12 cellular contexts compared by ENCODE assay signal in the genomic region with DNA sequence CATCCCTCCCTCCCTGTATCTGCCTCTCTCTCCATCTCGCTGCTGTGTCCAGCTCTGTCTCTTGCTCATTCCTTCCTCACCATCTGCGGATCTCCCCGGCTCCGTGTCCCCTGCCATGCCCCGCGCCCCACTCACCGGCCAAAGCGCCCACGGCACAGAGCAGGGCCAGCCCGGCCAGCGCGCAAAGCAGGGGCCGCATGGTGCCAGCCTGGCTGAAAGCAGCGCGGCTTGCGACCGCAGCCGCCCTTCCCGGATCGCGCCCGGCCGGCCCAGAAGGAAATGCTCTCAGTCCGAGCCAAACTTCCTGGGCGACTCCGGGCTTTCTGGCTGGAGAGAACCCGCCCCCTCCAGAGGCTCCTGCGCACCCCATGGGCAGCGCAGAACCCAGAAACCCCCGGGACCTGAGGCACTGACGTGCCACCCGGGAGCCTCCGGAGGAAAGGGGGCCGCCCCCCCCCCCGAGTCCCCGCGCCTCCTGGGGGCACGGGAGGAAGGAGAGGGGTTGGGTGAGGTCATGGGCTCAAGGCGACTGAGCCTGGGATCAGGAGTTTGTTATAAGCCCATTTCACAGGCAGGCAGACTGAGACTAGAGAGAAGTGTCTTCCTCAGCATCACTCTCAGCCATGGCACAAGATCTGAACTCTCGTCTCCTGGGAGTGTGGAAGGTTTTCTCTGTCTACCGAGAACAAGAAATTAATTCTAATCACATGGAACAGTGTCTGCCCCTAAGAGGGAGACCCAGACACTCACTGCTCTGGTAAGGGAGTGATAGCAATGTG. TPM values are rescaled to one million over a fixed set of nuclear protein-coding genes. Genes with fewer than 3 reads are reported as not detected.
DNase-seq lines count a peak whose midpoint lies in the region; ATAC-seq and TF ChIP-seq lines count a peak whose summit lies in the region.
"Had no signal": no experiment of that assay in that cellular context is flagged by ENCODE, and none has a peak within 500 bp of the region (broad histone marks: within the 10 kb centered on the region; RNA-seq: fewer than 3 reads in every experiment).

No MANE protein-coding gene starts in this region.

- H3K4me3 ChIP-seq in GM23248 (peak overlapping the region; percentile 54; the same call in 1 of the 2 replicates), endodermal cell (ENCODE audit: low read length) (no peak overlapping the region), mesodermal cell (ENCODE audit: extremely low read depth, insufficient read depth, low read length, poor library complexity, severe bottlenecking) (peak overlapping the region; percentile 16)

- WGBS in GM23248 (ENCODE audit: low coverage in 1 of 2, low lambda C conversion rate in 2 of 2, missing lambda C conversion rate in 2 of 2), 2 experiments = 40 to 50% methylated on average over 23 to 41 of the region's 41 CpGs
- WGBS in endodermal cell (ENCODE audit: insufficient coverage in 1 of 2, insufficient read length in 1 of 2), 2 experiments = 28 to 32% methylated on average over 18 to 41 of the region's 41 CpGs
- WGBS in mesodermal cell (ENCODE audit: insufficient coverage in 2 of 2), 2 experiments = 9 to 19% methylated on average over 25 to 28 of the region's 41 CpGs

- ATAC-seq in HG02852 (IDR thresholded peaks at IDR 0.05; ENCODE audit: unreplicated experiment) = no peak
- ATAC-seq: activated CD8-positive, alpha-beta memory T cell treated with anti-CD3 and anti-CD28 coated beads, Interleukin-2, amount 10 ng/mL, durations not matched to agents 7 days and 5 days had no signal

- H3K9me2 ChIP-seq in GM23248 (ENCODE audit: insufficient read depth) = no peaks in the 10 kb centered on the region

- peaks cover 24% of the 10 kb centered on the region for H3K27me3 Mint-ChIP-seq in endodermal cell (ENCODE audit: insufficient read depth)

- peak overlapping the region; percentile 48 for H3K4me3 Mint-ChIP-seq in endodermal cell
- H3K4me3 Mint-ChIP-seq: activated CD8-positive, alpha-beta memory T cell treated with anti-CD3 and anti-CD28 coated beads, Interleukin-2, amount 10 ng/mL, durations not matched to agents 7 days and 5 days; CD4-positive, CD25-positive, alpha-beta regulatory T cell had no signal

- H3K4me1 ChIP-seq in GM23248 (ENCODE audit: insufficient read depth) (peaks cover 4% of the 10 kb centered on the region), endodermal cell (ENCODE audit: control insufficient read depth, insufficient read depth, low read length) (peaks cover 4% of the 10 kb centered on the region), mesodermal cell (ENCODE audit: control insufficient read depth, insufficient read depth, low read length, poor library complexity, severe bottlenecking) (peaks cover 9% of the 10 kb centered on the region)

- no peaks in the 10 kb centered on the region for H3K36me3 Mint-ChIP-seq in endodermal cell (ENCODE audit: low read depth)
- H3K36me3 Mint-ChIP-seq: activated CD8-positive, alpha-beta memory T cell treated with anti-CD3 and anti-CD28 coated beads, Interleukin-2, amount 10 ng/mL, durations not matched to agents 7 days and 5 days; CD4-positive, CD25-positive, alpha-beta regulatory T cell had no signal

- no peaks in the 10 kb centered on the region for H3K9me3 Mint-ChIP-seq in endodermal cell
- H3K9me3 Mint-ChIP-seq: CD4-positive, CD25-positive, alpha-beta regulatory T cell had no signal

- H3K27ac Mint-ChIP-seq in endodermal cell = peak overlapping the region; percentile 80
- H3K27ac Mint-ChIP-seq: activated CD8-positive, alpha-beta memory T cell treated with anti-CD3 and anti-CD28 coated beads, Interleukin-2, amount 10 ng/mL, durations not matched to agents 7 days and 5 days had no signal

- in situ Hi-C loops in GM23248 (cut with MboI) = loop anchor here (10.0 kb wide), 1 partner anchor 401 kb away; no protein-coding TSS in a partner anchor

- peaks cover 8% of the 10 kb centered on the region for H3K4me1 Mint-ChIP-seq in endodermal cell
- H3K4me1 Mint-ChIP-seq: activated CD8-positive, alpha-beta memory T cell treated with anti-CD3 and anti-CD28 coated beads, Interleukin-2, amount 10 ng/mL, durations not matched to agents 7 days and 5 days; CD4-positive, CD25-positive, alpha-beta regulatory T cell had no signal

- TF ChIP-seq CTCF in endodermal cell (conservative IDR thresholded peaks at IDR 0.05) = no peak

- H4K20me1 ChIP-seq in GM23248 (ENCODE audit: insufficient read depth) = no peaks in the 10 kb centered on the region

- no peaks in the 10 kb centered on the region for H3K9me3 ChIP-seq in GM23248 (ENCODE audit: low read depth)
- no peaks in the 10 kb centered on the region for H3K9me3 ChIP-seq in endodermal cell (ENCODE audit: control insufficient read depth, low read length)
- H3K9me3 ChIP-seq in mesodermal cell (ENCODE audit: control insufficient read depth, low read length) = no peaks in the 10 kb centered on the region

- H3F3A ChIP-seq in GM23248 (ENCODE audit: insufficient read depth) = 0 out of 2 replicates have a peak, but pooled peaks cover 7% of the 10 kb centered on the region

- H3K9ac ChIP-seq in GM23248 = no peak overlapping the region
- no peak overlapping the region for H3K9ac ChIP-seq in endodermal cell (ENCODE audit: extremely low read depth, low read length, poor library complexity, severe bottlenecking)

- H3K79me2 ChIP-seq in GM23248 (ENCODE audit: insufficient read depth) = no peaks in the 10 kb centered on the region

- no peaks in the 10 kb centered on the region for H3K36me3 ChIP-seq in GM23248 (ENCODE audit: low read depth)
- no peaks in the 10 kb centered on the region for H3K36me3 ChIP-seq in endodermal cell (ENCODE audit: control insufficient read depth, insufficient read depth, low read length)
- no peaks in the 10 kb centered on the region for H3K36me3 ChIP-seq in mesodermal cell (ENCODE audit: control insufficient read depth, insufficient read depth, low read length)

- DNase-seq in A172 (ENCODE audit: low spot score) (peak; percentile 22), GM23248 (peak; percentile 45), endodermal cell (peak; percentile 68), inferior parietal cortex (ENCODE audit: extremely low spot score) (no peak), SKM-1 treated with dmso at 0.1 percent for 144 hours (lab: John Stamatoyannopoulos, UW; ENCODE audit: unreplicated experiment) (no peak), C1 segment of cervical spinal cord (lab: John Stamatoyannopoulos, UW) (no peak)
- DNase-seq: activated CD8-positive, alpha-beta memory T cell treated with anti-CD3 and anti-CD28 coated beads, Interleukin-2, amount 10 ng/mL, durations not matched to agents 7 days and 5 days; CD4-positive, CD25-positive, alpha-beta regulatory T cell; effector CD4-positive, alpha-beta T cell; small intestine had no signal

- H3K27ac ChIP-seq in GM23248 (no peak overlapping the region), endodermal cell (ENCODE audit: low read depth, low read length) (no peak overlapping the region), mesodermal cell (ENCODE audit: low read depth, low read length, severe bottlenecking) (no peak overlapping the region)

- no peak overlapping the region for H2AFZ ChIP-seq in GM23248

- H3K27me3 ChIP-seq in GM23248 (replicated peaks; ENCODE audit: insufficient read depth) = no peaks in the 10 kb centered on the region; the same call in 1 of the 2 replicates
- peaks cover 5% of the 10 kb centered on the region for H3K27me3 ChIP-seq in endodermal cell (ENCODE audit: control insufficient read depth, insufficient read depth, low read length, poor library complexity, severe bottlenecking)

- H3K4me2 ChIP-seq in GM23248 (ENCODE audit: unreplicated experiment) = no peak overlapping the region

RNA-seq across cellular contexts. Expression of a gene that starts 45.2 kb away (rescaled TPM):
- total RNA-seq in A172 (2014; rRNA removed; shearing (Covaris generic)) = not detected in 2 replicates
- not detected in 2 replicates for total RNA-seq in GM23248 (2014; rRNA removed; shearing (Covaris generic))
- polyA plus RNA-seq in GM23248 (2016; fragmentation: Nextera tagmentation; extraction: Ambion mirVana) = not detected in 2 replicates
- total RNA-seq in endodermal cell = under 1 TPM; 0.22 to 0.24 TPM
- not detected for polyA plus RNA-seq in endodermal cell (2013, experiment 1 of 2)
- not detected for polyA plus RNA-seq in endodermal cell (2013, experiment 2 of 2)
- polyA plus RNA-seq in mesodermal cell (2013, experiment 1 of 2) = 0.26 TPM
- polyA plus RNA-seq in mesodermal cell (2013, experiment 2 of 2) = 0.20 TPM
- total RNA-seq: CD4-positive, CD25-positive, alpha-beta regulatory T cell had no signal
- polyA plus RNA-seq: CD4-positive, CD25-positive, alpha-beta regulatory T cell had no signal

Comparison
In these comparisons a context has a peak if more than half of its experiments do, and no peak if none do; other contexts are left out.
1. DNase-seq: peak in A172 (single experiment), GM23248 (single experiment) and endodermal cell (single experiment); none in inferior parietal cortex (single experiment), SKM-1 treated with dmso at 0.1 percent for 144 hours (single experiment) and C1 segment of cervical spinal cord (0 of 14).